Comparison of ENCODE assay signal across 8 cellular contexts in genomic region chr13:95191821-95192220, GRCh38.
A peak's percentile ranks its signal among the peaks of the same experiment; 100 is the strongest.
DNase-seq lines count a peak whose midpoint lies in the region; ATAC-seq and TF ChIP-seq lines count a peak whose summit lies in the region.

No MANE protein-coding gene starts in this region.

- 44% methylated on average over 3 of the region's 4 CpGs for WGBS in right lobe of liver (ENCODE audit: insufficient coverage, low coverage, low lambda C conversion rate, missing lambda C conversion rate)

- H3K4me3 ChIP-seq in choroid plexus epithelial cell (ENCODE audit: low read depth, low read length): no peak overlapping the region
- no peak overlapping the region for H3K4me3 ChIP-seq in right lobe of liver

- intact Hi-C loops in right lobe of liver (cut with DNase I): loop anchor here (5.0 kb wide), 1 partner anchor 210 kb away; no protein-coding TSS in a partner anchor

- DNase-seq in AG20443 (ENCODE audit: low spot score) (peak; percentile 87), NCI-H2196 treated with DMSO at 0.1 percent for 48 hours (lab: John Stamatoyannopoulos, UW; ENCODE audit: unreplicated experiment) (peak; percentile 5), choroid plexus epithelial cell (ENCODE audit: low read depth) (peak; percentile 90), right lobe of liver (peak; percentile 63 to 73 (median 72))
- DNase-seq in stimulated activated CD4-positive, alpha-beta T cell treated with anti-CD3 and anti-CD28 coated beads, TNF-alpha, amount 100 ng/mL, for 48 hours (ENCODE audit: low read depth in 3 of 3): peak; percentile 34 to 61 (median 39)

- ATAC-seq in GM18867 (IDR thresholded peaks at IDR 0.05; ENCODE audit: unreplicated experiment) (peak; percentile 96), HG03060 (IDR thresholded peaks at IDR 0.05; ENCODE audit: low read depth, unreplicated experiment) (peak; percentile 86), right lobe of liver (peak; percentile 57 to 74 (median 68))
- peak; percentile 75 to 77 for ATAC-seq in activated CD4-positive, CD25-positive, alpha-beta regulatory T cell treated with anti-CD3 and anti-CD28 coated beads, Interleukin-2, amount 50 U/mL, for 24 hours

- no peak overlapping the region for H3K27ac ChIP-seq in right lobe of liver

- H3K9me3 ChIP-seq in right lobe of liver: no peaks in the 10 kb centered on the region

- H3K4me1 ChIP-seq in right lobe of liver: peaks cover 0 to 13% (median 2%) of the 10 kb centered on the region in 4 donors

- no peak for TF ChIP-seq POLR2A in right lobe of liver (IDR thresholded peaks at IDR 0.05)

- no peaks in the 10 kb centered on the region for H3K27me3 ChIP-seq in right lobe of liver

- TF ChIP-seq CTCF in choroid plexus epithelial cell (conservative IDR thresholded peaks at IDR 0.05; ENCODE audit: low read depth, low read length): peak; percentile 99
- TF ChIP-seq CTCF in right lobe of liver (IDR thresholded peaks at IDR 0.05): peak; percentile 65 to 80 (median 70)

- no peaks in the 10 kb centered on the region for H3K36me3 ChIP-seq in right lobe of liver

Comparison
In these comparisons a context has a peak if more than half of its experiments do, and no peak if none do; other contexts are left out.
1. DNase-seq: peak in every context shown above with its lines; median percentile 90 in choroid plexus epithelial cell; 87 in AG20443; 72 in right lobe of liver; 39 in stimulated activated CD4-positive, alpha-beta T cell treated with anti-CD3 and anti-CD28 coated beads, TNF-alpha, amount 100 ng/mL, for 48 hours; 5 in NCI-H2196 treated with DMSO at 0.1 percent for 48 hours.